ENCODE assay signal across 8 cellular contexts in the genomic region with DNA sequence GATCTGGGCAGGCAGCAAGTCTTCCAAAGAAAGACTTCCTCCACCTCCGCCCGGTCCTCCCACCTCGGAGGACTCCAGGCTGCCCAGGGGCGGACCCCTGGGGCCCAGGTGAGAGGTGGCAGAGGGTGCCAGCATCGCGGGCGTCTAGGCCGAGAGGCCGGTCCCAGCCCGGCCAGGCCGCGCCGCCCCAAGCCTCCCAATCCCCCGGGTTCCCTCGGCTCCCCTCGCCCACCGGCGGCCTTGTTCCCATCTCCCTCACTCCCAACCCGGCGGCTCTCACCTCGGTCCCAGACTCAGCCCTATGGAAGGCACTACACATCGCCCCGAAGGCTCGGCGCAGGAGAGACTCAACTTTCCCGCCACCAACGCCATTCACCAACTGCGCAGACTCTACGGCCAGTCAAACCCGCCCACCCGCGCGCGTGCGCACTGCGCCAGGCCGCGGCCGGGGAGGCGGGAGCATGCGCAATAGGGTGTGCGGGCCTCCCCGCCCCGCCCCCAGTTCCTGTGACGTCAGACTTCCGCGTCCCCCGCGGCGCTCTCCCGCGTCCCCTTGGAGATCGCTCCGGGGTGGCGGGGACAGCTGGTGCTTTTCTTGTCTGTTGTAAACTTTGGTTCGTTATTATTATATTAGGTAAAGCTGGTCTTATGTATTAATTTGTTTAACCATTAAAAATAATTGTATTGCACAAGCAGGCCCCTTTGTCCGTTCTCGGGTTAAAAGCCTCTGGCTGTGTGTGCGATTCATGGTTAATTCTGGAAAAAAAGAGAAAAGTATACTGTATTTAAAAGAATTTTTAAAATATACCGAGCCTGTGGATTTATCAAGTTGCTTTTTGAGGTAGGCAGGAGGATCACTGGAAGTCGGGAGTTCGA. TPM values are rescaled to one million over a fixed set of nuclear protein-coding genes. Genes with fewer than 3 reads are reported as not detected.
DNase-seq lines count a peak whose midpoint lies in the region; ATAC-seq, FAIRE-seq and TF ChIP-seq lines count a peak whose summit lies in the region.

A gene (minus strand): TSS at position 381 of the 876 bp plus-strand sequence. CDS start 62 bp downstream, at position 319.

- H3K4me1 Mint-ChIP-seq in CD14-positive monocyte = peaks cover 21% of the 10 kb centered on the region
- peaks cover 14% of the 10 kb centered on the region for H3K4me1 Mint-ChIP-seq in dendritic cell treated with granulocyte-macrophage colony-stimulating factor and Interleukin-4, amounts not matched to agents 40 ng/mL and 50 ng/mL, for 4 days (ENCODE audit: low read depth)

- peaks cover 48% of the 10 kb centered on the region for H3K4me1 ChIP-seq in HepG2 (ENCODE audit: insufficient read depth, low read length)

- H2AFZ ChIP-seq in HepG2 (ENCODE audit: low read length) = no peak within 1 kb of the TSS

- peak within 1 kb of the TSS; percentile 91 to 97 for H3K4me3 Mint-ChIP-seq in CD14-positive monocyte
- H3K4me3 Mint-ChIP-seq in dendritic cell treated with granulocyte-macrophage colony-stimulating factor and Interleukin-4, amounts not matched to agents 40 ng/mL and 50 ng/mL, for 4 days = peak within 1 kb of the TSS; percentile 91

- in situ Hi-C loops in HepG2 (cut with HindIII; ENCODE audit: extremely low pct_ligation_motif_present, low pct_unique_long_range_greater_than_20kb) = no loop called here

- no TSS peak for BruUV-seq in HepG2 (replicated peaks; lab: Mats Ljungman, UMichigan)

- TF ChIP-seq RAD21 in HepG2 (CRISPR knock-in tag; IDR thresholded peaks at IDR 0.05) = no peak

- H3K9me3 ChIP-seq in HepG2 (ENCODE audit: low read length) = no peaks in the 10 kb centered on the region; the same call in 1 of the 2 replicates

- no peaks in the 10 kb centered on the region for H3K36me3 ChIP-seq in HepG2 (replicated peaks in 1 of 2; ENCODE audit: control insufficient read depth in 1 of 2, insufficient read depth in 2 of 2, low read length in 2 of 2)

- POLR2A ChIA-PET in HepG2 (lab: Yijun Ruan, JAX) = no interaction called here

- H3K27me3 Mint-ChIP-seq in CD14-positive monocyte (ENCODE audit: low read depth in 3 of 3) = peaks cover 0 to 2% (median 1%) of the 10 kb centered on the region in 3 donors
- no peaks in the 10 kb centered on the region for H3K27me3 Mint-ChIP-seq in dendritic cell treated with granulocyte-macrophage colony-stimulating factor and Interleukin-4, amounts not matched to agents 40 ng/mL and 50 ng/mL, for 4 days

- peak; percentile 81 to 89 for TF ChIP-seq POLR2A in HepG2 (IDR thresholded peaks at IDR 0.05; ENCODE audit: insufficient read depth in 1 of 2, low read depth in 2 of 2, low read length in 2 of 2)

- peak within 1 kb of the TSS; percentile 80 for H3K9ac ChIP-seq in HepG2 (ENCODE audit: insufficient read depth, low read depth, low read length)

- intact Hi-C loops in CD14-positive monocyte (cut with micrococcal nuclease) = loop anchor here (2.0 to 10.0 kb wide), 4 partner anchors 79 to 214 kb away; a partner anchor contains a TSS
- intact Hi-C loops in dendritic cell treated with granulocyte-macrophage colony-stimulating factor and Interleukin-4, amounts not matched to agents 40 ng/mL and 50 ng/mL, for 4 days (cut with micrococcal nuclease) = loop anchor here (10.0 kb wide), 2 partner anchors 211 to 241 kb away; a partner anchor contains a TSS
- intact Hi-C loops in HepG2 (cut with micrococcal nuclease; ENCODE audit: unreplicated experiment) = loop anchor here (1.0 kb wide), 1 partner anchor 8 kb away; no protein-coding TSS in a partner anchor

- H3K27me3 ChIP-seq in HepG2 (ENCODE audit: control insufficient read depth in 1 of 2, insufficient read depth in 2 of 2, low read length in 2 of 2) = no peaks in the 10 kb centered on the region; a peak in 1 of 5 replicates

- TF ChIP-seq CTCF in CD14-positive monocyte (IDR thresholded peaks at IDR 0.05) = no peak
- TF ChIP-seq CTCF in HepG2 (CRISPR knock-in tag; IDR thresholded peaks at IDR 0.05) = no peak

- peaks cover 33% of the 10 kb centered on the region for H3K79me2 ChIP-seq in HepG2 (ENCODE audit: insufficient read depth, low read length)

- DNase-seq in CD14-positive monocyte (ENCODE audit: low spot score) (peak; percentile 84), NCI-H748 (lab: John Stamatoyannopoulos, UW; ENCODE audit: unreplicated experiment) (peak; percentile 92), HepG2 (ENCODE audit: low spot score) (peak; percentile 81)
- peak; percentile 94 for DNase-seq in activated CD4-positive, alpha-beta T cell treated with anti-CD3 and anti-CD28 coated beads, Interleukin-2, amount 50 U/mL, for 1 hour
- DNase-seq in stimulated activated CD4-positive, alpha-beta T cell treated with anti-CD3 and anti-CD28 coated beads, Interleukin-2, amount 100 ng/mL, for 48 hours = peak; percentile 98 to 99

- TF ChIP-seq EP300 in HepG2 (IDR thresholded peaks at IDR 0.05; ENCODE audit: low read depth in 2 of 2, low read length in 2 of 2) (no peak), HepG2 (CRISPR knock-in tag; IDR thresholded peaks at IDR 0.05; ENCODE audit: borderline replicate concordance) (no peak)

- no peaks in the 10 kb centered on the region for H4K20me1 ChIP-seq in HepG2 (ENCODE audit: insufficient read depth, low read length)

- H3K4me3 ChIP-seq in HepG2 (replicated peaks in 1 of 3; ENCODE audit: insufficient read depth in 1 of 3, low read depth in 2 of 3, low read length in 3 of 3) = peak within 1 kb of the TSS; percentile 78 to 88 (median 81)

- H3K4me2 ChIP-seq in HepG2 (ENCODE audit: low read depth, low read length) = peak within 1 kb of the TSS; percentile 97

- peak; percentile 48 for FAIRE-seq in HepG2 (lab: Jason Lieb, UNC)

- peak; percentile 92 for ATAC-seq in GM19395 (IDR thresholded peaks at IDR 0.05; ENCODE audit: unreplicated experiment)
- ATAC-seq in HG03558 (IDR thresholded peaks at IDR 0.05; ENCODE audit: extremely low read depth, unreplicated experiment) = peak; percentile 77
- peak; percentile 96 for ATAC-seq in HepG2

- H3K36me3 Mint-ChIP-seq in CD14-positive monocyte = peaks cover 0 to 5% of the 10 kb centered on the region in 2 donors
- peaks cover 6% of the 10 kb centered on the region for H3K36me3 Mint-ChIP-seq in dendritic cell treated with granulocyte-macrophage colony-stimulating factor and Interleukin-4, amounts not matched to agents 40 ng/mL and 50 ng/mL, for 4 days (ENCODE audit: low read depth)

- CTCF ChIA-PET in HepG2 (lab: Yijun Ruan, JAX; ENCODE audit: low intra/inter-chr PET ratio, low total read pairs) = no interaction called here

- H3K9me3 Mint-ChIP-seq in CD14-positive monocyte = peaks cover 0 to 2% (median 0%) of the 10 kb centered on the region in 7 donors
- no peaks in the 10 kb centered on the region for H3K9me3 Mint-ChIP-seq in dendritic cell treated with granulocyte-macrophage colony-stimulating factor and Interleukin-4, amounts not matched to agents 40 ng/mL and 50 ng/mL, for 4 days

- 2% methylated on average over 29 of the region's 62 CpGs for WGBS in HepG2 (ENCODE audit: low lambda C conversion rate)

- peak within 1 kb of the TSS; percentile 71 for H3K27ac ChIP-seq in HepG2 (ENCODE audit: extremely low read length, insufficient read depth, low read length)

- peak within 1 kb of the TSS; percentile 91 to 98 (median 97) for H3K27ac Mint-ChIP-seq in CD14-positive monocyte
- H3K27ac Mint-ChIP-seq in dendritic cell treated with granulocyte-macrophage colony-stimulating factor and Interleukin-4, amounts not matched to agents 40 ng/mL and 50 ng/mL, for 4 days = peak within 1 kb of the TSS; percentile 78

TF ChIP-seq in HepG2, 621 proteins besides CTCF, POLR2A, EP300 and RAD21 (continues in another document):
- TF ChIP-seq ZNF441 (CRISPR knock-in tag; IDR thresholded peaks at IDR 0.05; ENCODE audit: borderline replicate concordance) = 0 out of 2 replicates have a peak, but pooled peaks have one; percentile 24
- 0 out of 2 replicates have a peak, but pooled peaks have one; percentile 31 for TF ChIP-seq ZC3H13 (CRISPR knock-in tag; IDR thresholded peaks at IDR 0.05)

RNA-seq across cellular contexts. Expression of the gene that starts here (rescaled TPM):
- polyA plus RNA-seq in CD14-positive monocyte (under 1 TPM in 1 of 2 donors, not detected in 1; 0.03 TPM), HepG2 (2011; rRNA removed) (2.5 and 3.8 TPM in 2 replicates)
- total RNA-seq in HepG2 (2016; rRNA removed; fragmentation: Illumina TruSeq; extraction: Trizol) = 13.2 and 14.5 TPM in 2 replicates
- 1.5 and 1.6 TPM in 2 replicates for total RNA-seq in HepG2 (2016; cell fraction: cytosol; rRNA removed; fragmentation: Illumina TruSeq; extraction: Trizol; ENCODE audit: low read depth)
- total RNA-seq in HepG2 (2016; cell fraction: insoluble cytoplasmic fraction; rRNA removed; fragmentation: Illumina TruSeq; extraction: Trizol) = 13.5 and 14.9 TPM in 2 replicates
- total RNA-seq in HepG2 (2016; cell fraction: membrane; rRNA removed; fragmentation: Illumina TruSeq; extraction: Trizol) = 5.1 and 6.7 TPM in 2 replicates
- total RNA-seq in HepG2 (2016; cell fraction: nucleus; rRNA removed; fragmentation: Illumina TruSeq; extraction: Trizol) = 13.9 and 16.8 TPM in 2 replicates
- 1.4 TPM in 2 replicates for polyA plus RNA-seq in HepG2 (2011; cell fraction: cytosol; rRNA removed)
- polyA plus RNA-seq in HepG2 (2011; cell fraction: nucleus; rRNA removed) = 4.2 and 4.5 TPM in 2 replicates
- 2.0 and 4.1 TPM in 2 replicates for polyA plus RNA-seq in HepG2 (2012)
- polyA plus RNA-seq in HepG2 (2016; cell fraction: cytosol; fragmentation: Illumina TruSeq; extraction: Trizol; ENCODE audit: low read depth) = 0.68 and 0.71 TPM in 2 replicates
- 7.6 and 9.3 TPM in 2 replicates for polyA plus RNA-seq in HepG2 (2016; cell fraction: insoluble cytoplasmic fraction; fragmentation: Illumina TruSeq; extraction: Trizol; ENCODE audit: low read depth)
- polyA plus RNA-seq in HepG2 (2016; cell fraction: membrane; fragmentation: Illumina TruSeq; extraction: Trizol; ENCODE audit: low read depth) = 1.9 and 2.0 TPM in 2 replicates
- 27.7 and 30.4 TPM in 2 replicates for polyA plus RNA-seq in HepG2 (2016; cell fraction: nucleus; fragmentation: Illumina TruSeq; extraction: Trizol; ENCODE audit: insufficient read depth, low read depth)
- polyA minus RNA-seq in HepG2 (2011; rRNA and poly(A)+ RNA removed; ENCODE audit: low replicate concordance) = 1.5 and 8.3 TPM in 2 replicates
- polyA minus RNA-seq in HepG2 (2011; cell fraction: cytosol; rRNA and poly(A)+ RNA removed) = 1.6 and 2.0 TPM in 2 replicates
- polyA minus RNA-seq in HepG2 (2011; cell fraction: nucleus; rRNA and poly(A)+ RNA removed) = 7.5 and 8.9 TPM in 2 replicates

Comparison
In these comparisons a context has a peak if more than half of its experiments do, and no peak if none do; other contexts are left out.
1. Peak in every context shown above with its lines: DNase-seq, ATAC-seq, H3K4me3 ChIP-seq and H3K27ac ChIP-seq.
2. Peak in DNase-seq in CD14-positive monocyte; RNA of the gene not detected or under 1 TPM.